ENCODE assay signal across 8 cellular contexts in genomic region chr5:138439537-138440225, GRCh38. TPM values are rescaled to one million over a fixed set of nuclear protein-coding genes. Genes with fewer than 3 reads are reported as not detected.
DNase-seq lines count a peak whose midpoint lies in the region; ATAC-seq, FAIRE-seq and TF ChIP-seq lines count a peak whose summit lies in the region.

No MANE protein-coding gene starts in this region.

- H3K4me1 ChIP-seq in BLaER1 (peaks cover 26% of the 10 kb centered on the region), IMR-90 (ENCODE audit: control insufficient read depth, insufficient read depth, low read length) (peaks cover 9% of the 10 kb centered on the region; the same call in 1 of the 2 replicates)

- FAIRE-seq in D721Med (lab: Jason Lieb, UNC), result no peak

- intact Hi-C loops in IMR-90 (cut with micrococcal nuclease), result no loop called here

- in situ Hi-C loops in IMR-90 (cut with MboI; ENCODE audit: low sequenced_read_pairs), result no loop called here
- in situ Hi-C loops in GM13977 (cut with MboI; ENCODE audit: low pct_unique_long_range_greater_than_20kb, low sequenced_read_pairs, unreplicated experiment), result loop anchor here (10.0 kb wide), 1 partner anchor 65 kb away; no protein-coding TSS in a partner anchor

- H3K18ac ChIP-seq in IMR-90 (ENCODE audit: low read depth, low read length), result no peak overlapping the region

- dilution Hi-C loops in IMR-90 (cut with HindIII; ENCODE audit: low sequenced_read_pairs, unreplicated experiment), result no loop called here

- POLR2A ChIA-PET in IMR-90 (lab: Charles Lee; ENCODE audit: unreplicated experiment), result no interaction called here

- H3K36me3 ChIP-seq in BLaER1, result peaks cover 30% of the 10 kb centered on the region
- peaks cover 8% of the 10 kb centered on the region for H3K36me3 ChIP-seq in IMR-90 (ENCODE audit: control insufficient read depth, insufficient read depth, low read length)

- H2AFZ ChIP-seq in IMR-90 (replicated peaks; ENCODE audit: low read length, poor library complexity), result peak overlapping the region; percentile 92

- CTCF ChIA-PET in IMR-90 (lab: Yijun Ruan, JAX), result interaction anchor here (1.0 to 1.2 kb wide), 2 partner anchors 64 to 104 kb away, joined by 3 read pairs; no protein-coding TSS in a partner anchor

- peak overlapping the region; percentile 34; the same call in 1 of the 2 replicates for H4K5ac ChIP-seq in IMR-90 (ENCODE audit: low read depth, low read length)

- H3K14ac ChIP-seq in IMR-90 (replicated peaks; ENCODE audit: low read depth, low read length), result peak overlapping the region; percentile 76

- H2BK15ac ChIP-seq in IMR-90 (ENCODE audit: low read depth, low read length), result no peak overlapping the region

- peaks cover 0 to 8% of the 10 kb centered on the region in 2 experiments; a peak in 2 of 4 replicates for H3K79me1 ChIP-seq in IMR-90 (ENCODE audit: low read depth in 1 of 2, low read length in 2 of 2)

- peak overlapping the region in 1 of 2 experiments; percentile 75; a peak in 3 of 4 replicates for H4K8ac ChIP-seq in IMR-90 (ENCODE audit: low read depth in 2 of 2, low read length in 2 of 2)

- H2AK5ac ChIP-seq in IMR-90 (ENCODE audit: low read depth, low read length), result peak overlapping the region; percentile 45; the same call in 1 of the 2 replicates

- H2BK20ac ChIP-seq in IMR-90 (ENCODE audit: low read depth, low read length), result no peak overlapping the region

- H3K27ac ChIP-seq in BLaER1 (peak overlapping the region; percentile 35; the same call in 1 of the 2 replicates), IMR-90 (ENCODE audit: insufficient read depth, low read length) (no peak overlapping the region)

- H3K4me3 ChIP-seq in BLaER1, result peak overlapping the region; percentile 70
- H3K4me3 ChIP-seq in IMR-90 (ENCODE audit: insufficient read depth, low read depth, low read length), result peak overlapping the region; percentile 53
- peak overlapping the region; percentile 52 for H3K4me3 ChIP-seq in cardiac fibroblast (replicated peaks in 1 of 2; ENCODE audit: low read depth in 2 of 2, low read length in 2 of 2)

- BruUV-seq in IMR-90 (replicated peaks; lab: Mats Ljungman, UMichigan), result no TSS peak

- TF ChIP-seq RAD21 in IMR-90 (IDR thresholded peaks at IDR 0.05; ENCODE audit: low read length), result no peak

- no peaks in the 10 kb centered on the region for H3K27me3 ChIP-seq in BLaER1
- H3K27me3 ChIP-seq in IMR-90 (ENCODE audit: control insufficient read depth, insufficient read depth, low read length), result no peaks in the 10 kb centered on the region

- H3K9me3 ChIP-seq in BLaER1 (no peaks in the 10 kb centered on the region), IMR-90 (ENCODE audit: control insufficient read depth, insufficient read depth, low read length) (no peaks in the 10 kb centered on the region)

- TF ChIP-seq CTCF in IMR-90 (conservative IDR thresholded peaks at IDR 0.05; ENCODE audit: low read depth, low read length) (no peak), cardiac fibroblast (IDR thresholded peaks at IDR 0.05; ENCODE audit: low read depth, low read length) (no peak), D721Med (IDR thresholded peaks at IDR 0.05; ENCODE audit: insufficient read depth, missing control alignments) (no peak), GM13977 (IDR thresholded peaks at IDR 0.05; ENCODE audit: extremely low read depth, insufficient read depth, missing control alignments) (no peak)

- 40% methylated on average over 6 of the region's 21 CpGs; no CpG with 5 or more reads in 1 of the 2 experiments for WGBS in IMR-90 (ENCODE audit: extremely low coverage in 2 of 2, insufficient read length in 1 of 2), 2 experiments

- peak overlapping the region; percentile 83 for H2AK9ac ChIP-seq in IMR-90 (replicated peaks; ENCODE audit: low read depth, low read length, poor library complexity)

- TF ChIP-seq POLR2A in IMR-90 (IDR thresholded peaks at IDR 0.05; ENCODE audit: low read depth, low read length), result no peak

- no peak overlapping the region for H4K91ac ChIP-seq in IMR-90 (ENCODE audit: insufficient read depth, low read depth, low read length)

- H3K9me1 ChIP-seq in IMR-90 (ENCODE audit: insufficient read depth, low read length), result peaks cover 7% of the 10 kb centered on the region; the same call in 1 of the 2 replicates

- H4K20me1 ChIP-seq in BLaER1, result peaks cover 17% of the 10 kb centered on the region
- 0 out of 2 replicates have a peak, but pooled peaks cover 6% of the 10 kb centered on the region for H4K20me1 ChIP-seq in IMR-90 (ENCODE audit: insufficient read depth, low read length)

- no peak overlapping the region; the same call in 1 of the 2 replicates for H2BK120ac ChIP-seq in IMR-90 (ENCODE audit: low read depth, low read length)

- peak overlapping the region; percentile 57 for H3K4ac ChIP-seq in IMR-90 (ENCODE audit: low read depth, low read length)

- H3K9ac ChIP-seq in BLaER1 (peak overlapping the region; percentile 73), IMR-90 (ENCODE audit: low read depth, low read length) (peak overlapping the region; percentile 18)

- peak overlapping the region; percentile 38; the same call in 1 of the 2 replicates for H3K23ac ChIP-seq in IMR-90 (ENCODE audit: low read depth, low read length)

- DNase-seq in IMR-90, result peak; percentile 3
- DNase-seq in cardiac fibroblast (ENCODE audit: low read depth in 2 of 2), result no peak
- peak; percentile 78 for DNase-seq in mesenteric fat pad (ENCODE audit: low spot score)
- no peak for DNase-seq in D721Med (ENCODE audit: insufficient read length, low spot score)
- no peak for DNase-seq in GM13977 (ENCODE audit: low spot score)
- DNase-seq in kidney glomerular epithelial cell (lab: John Stamatoyannopoulos, UW), result no peak

- ATAC-seq in IMR-90 (ENCODE audit: low read depth) (peak; percentile 42), HG03095 (IDR thresholded peaks at IDR 0.05; ENCODE audit: unreplicated experiment) (no peak)

- no peak overlapping the region for H2BK5ac ChIP-seq in IMR-90 (ENCODE audit: low read depth, low read length, poor library complexity, severe bottlenecking)

- no peak overlapping the region; the same call in 1 of the 2 replicates for H3K56ac ChIP-seq in IMR-90 (ENCODE audit: extremely low read depth, insufficient read depth, low read length)

- H3K4me2 ChIP-seq in BLaER1, result peak overlapping the region; percentile 89
- peak overlapping the region; percentile 88 for H3K4me2 ChIP-seq in IMR-90 (ENCODE audit: low read depth, low read length)

TF ChIP-seq in IMR-90, 13 proteins besides CTCF, POLR2A, EP300 and RAD21:
- TF ChIP-seq CEBPB (IDR thresholded peaks at IDR 0.05; ENCODE audit: low read depth, low read length) (no peak), FOS (IDR thresholded peaks at IDR 0.05; ENCODE audit: low read depth, low read length) (no peak), MAFK (IDR thresholded peaks at IDR 0.05; ENCODE audit: low read depth, low read length) (no peak), MAZ (IDR thresholded peaks at IDR 0.05; ENCODE audit: borderline replicate concordance, low read depth, low read length) (no peak), RCOR1 (IDR thresholded peaks at IDR 0.05; ENCODE audit: insufficient replicate concordance, low read length) (no peak), RFX5 (IDR thresholded peaks at IDR 0.05; ENCODE audit: low read depth, low read length) (no peak), SMC3 (IDR thresholded peaks at IDR 0.05; ENCODE audit: low read depth, low read length) (no peak), NFE2L2 (IDR thresholded peaks at IDR 0.05; ENCODE audit: low read depth, low read length) (no peak)

RNA-seq across cellular contexts. Expression of gene REEP2, which starts 0.8 kb away (rescaled TPM):
- total RNA-seq in IMR-90 (2012; rRNA removed) (12.4 and 20.3 TPM in 2 replicates), mesenteric fat pad (2.6 TPM)
- polyA plus RNA-seq in IMR-90 (2012; rRNA removed), result 17.0 and 17.1 TPM in 2 replicates
- polyA plus RNA-seq in IMR-90 (2012; cell fraction: cytosol; rRNA removed), result 16.8 and 19.5 TPM in 2 replicates
- 50.9 and 55.6 TPM in 2 replicates for polyA plus RNA-seq in IMR-90 (2012; cell fraction: nucleus; rRNA removed; ENCODE audit: low replicate concordance)

RNA-seq across cellular contexts. Expression of gene EGR1, which starts 25.6 kb away (rescaled TPM):
- total RNA-seq in IMR-90 (2012; rRNA removed), result 2.9 and 5.8 TPM in 2 replicates
- polyA plus RNA-seq in IMR-90 (2012; rRNA removed), result 104 and 180 TPM in 2 replicates
- polyA plus RNA-seq in IMR-90 (2012; cell fraction: cytosol; rRNA removed), result 91.6 and 286 TPM in 2 replicates
- polyA plus RNA-seq in IMR-90 (2012; cell fraction: nucleus; rRNA removed; ENCODE audit: low replicate concordance), result 363 and 477 TPM in 2 replicates
- total RNA-seq in mesenteric fat pad, result 639 TPM

Comparison
In these comparisons a context has a peak if more than half of its experiments do, and no peak if none do; other contexts are left out.
1. DNase-seq: peak in IMR-90 (single experiment) and mesenteric fat pad (single experiment); none in cardiac fibroblast (0 of 2), D721Med (single experiment), GM13977 (single experiment) and kidney glomerular epithelial cell (single experiment).
2. RNA of gene EGR1, which starts 25.6 kb away (total RNA-seq): 639 TPM in mesenteric fat pad (single experiment); 2.9 to 5.8 TPM in IMR-90; every median in the first group is over 10 times any median in the second.
3. Peak in every context shown above with its lines, with median percentiles within 50 percentile points of each other: H3K4me3 ChIP-seq.